ENCODE assay signal across 12 cellular contexts in genomic region chr1:151773698-151774097, GRCh38. TPM values are rescaled to one million over a fixed set of nuclear protein-coding genes. Genes with fewer than 3 reads are reported as not detected.
A peak's percentile ranks its signal among the peaks of the same experiment; 100 is the strongest.
DNase-seq lines count a peak whose midpoint lies in the region; ATAC-seq lines count a peak whose summit lies in the region.
"Had no signal": no experiment of that assay in that cellular context is flagged by ENCODE, and none has a peak within 500 bp of the region (broad histone marks: within the 10 kb centered on the region; RNA-seq: fewer than 3 reads in every experiment).

No MANE protein-coding gene starts in this region.

- peak; percentile 80 for DNase-seq in ACHN
- DNase-seq in HPDE6-E6E7 (ENCODE audit: extremely low spot score) = peak; percentile 94
- peak; percentile 7 for DNase-seq in amniotic stem cell (lab: John Stamatoyannopoulos, UW)
- DNase-seq in glomerular visceral epithelial cell (ENCODE audit: extremely low spot score) = peak; percentile 50
- no peak for DNase-seq in SK-N-DZ (ENCODE audit: low spot score)
- no peak for DNase-seq in COLO668 (lab: John Stamatoyannopoulos, UW; ENCODE audit: unreplicated experiment)
- no peak for DNase-seq in activated naive CD4-positive, alpha-beta T cell (lab: John Stamatoyannopoulos, UW)
- DNase-seq: DMS53, gastrocnemius medialis had no signal

- ATAC-seq in HG03095 (IDR thresholded peaks at IDR 0.05; ENCODE audit: unreplicated experiment) = no peak
- ATAC-seq: gastrocnemius medialis, SK-N-SH treated with all-trans-retinoic acid at 6 μM for 48 hours had no signal

- in situ Hi-C loops in ACHN (cut with HindIII; ENCODE audit: low pct_ligation_motif_present, low pct_unique_long_range_greater_than_20kb, low sequenced_read_pairs) = no loop called here

RNA-seq across cellular contexts. Expression of gene MRPL9, which starts 10.4 kb away (rescaled TPM):
- polyA plus RNA-seq in SK-N-DZ (2014; cell fraction: cytosol; rRNA removed) = 185 and 229 TPM in 2 replicates
- 163 and 169 TPM in 2 replicates for polyA plus RNA-seq in SK-N-DZ (2014; cell fraction: nucleus; rRNA removed)

RNA-seq across cellular contexts. Expression of gene TDRKH, which starts 16.6 kb away (rescaled TPM):
- 39.2 and 41.1 TPM in 2 replicates for polyA plus RNA-seq in SK-N-DZ (2014; cell fraction: cytosol; rRNA removed)
- polyA plus RNA-seq in SK-N-DZ (2014; cell fraction: nucleus; rRNA removed) = 23.7 and 28.3 TPM in 2 replicates

RNA-seq across cellular contexts. Expression of gene LINGO4, which starts 31.5 kb away (rescaled TPM):
- 0.07 and 0.21 TPM in 2 replicates for polyA plus RNA-seq in SK-N-DZ (2014; cell fraction: cytosol; rRNA removed)
- not detected in 2 replicates for polyA plus RNA-seq in SK-N-DZ (2014; cell fraction: nucleus; rRNA removed)

RNA-seq across cellular contexts. Expression of gene RIIAD1, which starts 52.4 kb away (rescaled TPM):
- polyA plus RNA-seq in SK-N-DZ (2014; cell fraction: cytosol; rRNA removed) = 7.4 and 11.3 TPM in 2 replicates
- polyA plus RNA-seq in SK-N-DZ (2014; cell fraction: nucleus; rRNA removed) = 6.5 and 9.5 TPM in 2 replicates
- polyA plus RNA-seq: adipose tissue had no signal

RNA-seq across cellular contexts. Expression of gene CELF3, which starts 57.1 kb away (rescaled TPM):
- polyA plus RNA-seq in SK-N-DZ (2014; cell fraction: cytosol; rRNA removed) = 69.6 and 83.1 TPM in 2 replicates
- polyA plus RNA-seq in SK-N-DZ (2014; cell fraction: nucleus; rRNA removed) = 165 and 217 TPM in 2 replicates

Comparison
In these comparisons a context has a peak if more than half of its experiments do, and no peak if none do; other contexts are left out.
1. DNase-seq: peak in ACHN (single experiment), HPDE6-E6E7 (single experiment), amniotic stem cell (single experiment) and glomerular visceral epithelial cell (single experiment); none in SK-N-DZ (single experiment), COLO668 (single experiment) and activated naive CD4-positive, alpha-beta T cell (0 of 4).